In the genomic region with DNA sequence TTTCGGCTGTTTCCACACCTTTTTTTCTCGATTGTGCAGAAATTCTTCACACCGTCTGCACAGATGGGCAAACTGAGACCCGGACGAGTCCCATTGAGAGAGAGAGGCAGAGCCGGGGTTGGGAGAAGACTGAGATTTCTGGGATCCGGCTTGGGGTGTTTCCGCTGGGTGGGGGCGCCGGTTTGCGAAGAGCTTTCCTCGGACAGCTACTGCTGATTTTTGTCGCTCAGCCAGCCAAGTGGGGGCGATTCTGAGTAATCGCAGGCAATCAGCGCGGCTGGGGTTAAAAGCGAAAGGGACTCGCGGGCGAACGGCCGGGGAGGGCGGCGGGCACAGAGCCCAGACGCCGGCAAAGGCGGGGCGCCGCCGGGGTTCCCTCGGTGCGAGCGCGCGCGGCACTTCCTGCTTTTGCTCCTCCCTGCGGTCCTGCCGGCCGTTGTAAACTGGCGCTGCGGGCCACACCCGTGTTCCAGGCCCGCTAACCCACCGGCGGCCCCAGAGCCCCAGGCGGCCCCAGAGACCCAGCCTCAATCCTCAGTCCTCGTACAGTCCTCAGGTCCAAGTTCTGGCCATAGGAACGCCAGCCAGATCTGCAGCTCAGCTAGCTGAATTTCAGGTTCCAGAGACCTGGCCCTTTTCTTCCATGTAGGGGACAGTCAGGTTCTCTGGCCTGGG, we compare ENCODE assay signal across 1 cellular context.
TF ChIP-seq lines count a peak whose summit lies in the region.

No MANE protein-coding gene starts in this region.

TF ChIP-seq in Ishikawa, 13 proteins besides CTCF, POLR2A, EP300 and RAD21 (continued from another document):
- TF ChIP-seq NFIC (IDR thresholded peaks at IDR 0.05): peak; percentile 94
- peak; percentile 81 for TF ChIP-seq TCF12 (IDR thresholded peaks at IDR 0.05; ENCODE audit: low read depth)
- no peak for TF ChIP-seq CEBPB (IDR thresholded peaks at IDR 0.05)
